In genomic region chr7:33917661-33918060, GRCh38 we compare ENCODE assay signal across 31 cellular contexts. TPM values are rescaled to one million over a fixed set of nuclear protein-coding genes. Genes with fewer than 3 reads are reported as not detected.
"Had no signal": no experiment of that assay in that cellular context is flagged by ENCODE, and none has a peak within 500 bp of the region (broad histone marks: within the 10 kb centered on the region; RNA-seq: fewer than 3 reads in every experiment).

No MANE protein-coding gene starts in this region.

- ATAC-seq: activated CD4-positive, alpha-beta T cell treated with anti-CD3 and anti-CD28 coated beads for 36 hours; activated CD4-positive, CD25-positive, alpha-beta regulatory T cell treated with anti-CD3 and anti-CD28 coated beads, Interleukin-2, amount 50 U/mL, for 24 hours; activated CD8-positive, alpha-beta memory T cell treated with anti-CD3 and anti-CD28 coated beads, Interleukin-2, amount 10 ng/mL, durations not matched to agents 7 days and 5 days; activated CD8-positive, alpha-beta T cell treated with anti-CD3 and anti-CD28 coated beads, Interleukin-2, amount 10 ng/mL, durations not matched to agents 7 days and 5 days; activated naive CD4-positive, alpha-beta T cell treated with anti-CD3 and anti-CD28 coated beads, Interleukin-2, amount 50 U/mL, for 72 hours; activated T-cell treated with anti-CD3 and anti-CD28 coated beads, Interleukin-2, amount 50 U/mL, for 72 hours; esophagus mucosa; heart left ventricle; T-helper 17 cell had no signal

- H3K4me1 ChIP-seq: ascending aorta, breast epithelium, colonic mucosa had no signal

- H3K27ac ChIP-seq: ascending aorta, colonic mucosa, heart left ventricle, WERI-Rb-1 had no signal

- H3K27me3 ChIP-seq: ascending aorta, breast epithelium, colonic mucosa, heart left ventricle had no signal

- H3K9me3 ChIP-seq: ascending aorta, breast epithelium, colonic mucosa, heart left ventricle had no signal

- DNase-seq: activated B cell treated with CpG ODN at 0.5 μM for 24 hours; activated CD4-positive, alpha-beta memory T cell treated with anti-CD3 and anti-CD28 coated beads for 36 hours; activated CD4-positive, alpha-beta T cell treated with anti-CD3 and anti-CD28 coated beads for 36 hours; activated CD4-positive, alpha-beta T cell treated with anti-CD3 and anti-CD28 coated beads, Interleukin-2, amount 10 ng/mL, durations not matched to agents 24 days and 14 days; activated CD8-positive, alpha-beta memory T cell treated with anti-CD3 and anti-CD28 coated beads, Interleukin-2, amount 10 ng/mL, durations not matched to agents 7 days and 5 days; activated CD8-positive, alpha-beta memory T cell treated with anti-CD3 and anti-CD28 coated beads, Interleukin-2, amount 50 U/mL, for 48 hours; activated CD8-positive, alpha-beta T cell treated with anti-CD3 and anti-CD28 coated beads, Interleukin-2, amount 10 ng/mL, durations not matched to agents 7 days and 5 days; activated gamma-delta T cell; activated naive CD4-positive, alpha-beta T cell; activated naive CD4-positive, alpha-beta T cell treated with anti-CD3 and anti-CD28 coated beads, Interleukin-2, amount 10 ng/mL, durations not matched to agents 7 days and 5 days; activated naive CD8-positive, alpha-beta T cell treated with anti-CD3 and anti-CD28 coated beads, Interleukin-2, amount 10 ng/mL, durations not matched to agents 7 days and 5 days; activated T-cell treated with anti-CD3 and anti-CD28 coated beads for 4 hours; activated T-cell treated with anti-CD3 and anti-CD28 coated beads, Interleukin-2, amount 50 U/mL, for 24 hours; activated T-cell treated with anti-CD3 and anti-CD28 coated beads, Interleukin-2, amount 50 U/mL, for 72 hours; colonic mucosa; effector memory CD4-positive, alpha-beta T cell; endodermal cell; foreskin fibroblast; glutamatergic neuron; heart left ventricle; T-helper 1 cell; T-helper 17 cell; T1000; WERI-Rb-1 had no signal

- H3K4me3 ChIP-seq: ascending aorta, breast epithelium, colonic mucosa, heart left ventricle had no signal

- FAIRE-seq: frontal cortex had no signal

- H3K36me3 ChIP-seq: ascending aorta, breast epithelium, colonic mucosa, heart left ventricle, WERI-Rb-1 had no signal

RNA-seq across cellular contexts. Expression of gene BMPER, which starts 12.3 kb away (rescaled TPM):
- total RNA-seq: activated B cell treated with CpG ODN at 0.5 μM for 24 hours; activated CD4-positive, alpha-beta memory T cell treated with anti-CD3 and anti-CD28 coated beads for 36 hours; activated CD4-positive, alpha-beta T cell treated with anti-CD3 and anti-CD28 coated beads for 36 hours; activated CD4-positive, alpha-beta T cell treated with anti-CD3 and anti-CD28 coated beads, Interleukin-2, amount 10 ng/mL, durations not matched to agents 24 days and 14 days; activated CD8-positive, alpha-beta memory T cell treated with anti-CD3 and anti-CD28 coated beads for 36 hours; activated CD8-positive, alpha-beta memory T cell treated with anti-CD3 and anti-CD28 coated beads, Interleukin-2, amount 10 ng/mL, durations not matched to agents 7 days and 5 days; activated CD8-positive, alpha-beta T cell treated with anti-CD3 and anti-CD28 coated beads, Interleukin-2, amount 10 ng/mL, durations not matched to agents 7 days and 5 days; activated naive CD4-positive, alpha-beta T cell treated with anti-CD3 and anti-CD28 coated beads, Interleukin-2, amount 50 U/mL, for 72 hours; activated naive CD8-positive, alpha-beta T cell treated with anti-CD3 and anti-CD28 coated beads, Interleukin-2, amount 10 ng/mL, durations not matched to agents 7 days and 5 days; ascending aorta; esophagus mucosa had no signal
